ENCODE assay signal across 26 cellular contexts in genomic region chr11:14449302-14449714, GRCh38. TPM values are rescaled to one million over a fixed set of nuclear protein-coding genes. Genes with fewer than 3 reads are reported as not detected.
A peak's percentile ranks its signal among the peaks of the same experiment; 100 is the strongest.
DNase-seq lines count a peak whose midpoint lies in the region; ATAC-seq, FAIRE-seq and TF ChIP-seq lines count a peak whose summit lies in the region.
"Had no signal": no experiment of that assay in that cellular context is flagged by ENCODE, and none has a peak within 500 bp of the region (broad histone marks: within the 10 kb centered on the region; RNA-seq: fewer than 3 reads in every experiment).

No MANE protein-coding gene starts in this region.

- H3K27me3 ChIP-seq in IMR-90 (ENCODE audit: control insufficient read depth, insufficient read depth, low read length) (no peaks in the 10 kb centered on the region), brain microvascular endothelial cell (replicated peaks) (no peaks in the 10 kb centered on the region)
- H3K27me3 ChIP-seq: breast epithelium, dorsolateral prefrontal cortex, esophagus muscularis mucosa, neutrophil, sigmoid colon had no signal

- H3K9me1 ChIP-seq in IMR-90 (ENCODE audit: insufficient read depth, low read length), result peaks cover 4% of the 10 kb centered on the region

- no peak for TF ChIP-seq POLR2A in IMR-90 (IDR thresholded peaks at IDR 0.05; ENCODE audit: low read depth, low read length)

- H4K91ac ChIP-seq in IMR-90 (ENCODE audit: insufficient read depth, low read depth, low read length), result no peak overlapping the region

- no peak overlapping the region for H3K56ac ChIP-seq in IMR-90 (ENCODE audit: extremely low read depth, insufficient read depth, low read length)

- intact Hi-C loops in IMR-90 (cut with micrococcal nuclease) (no loop called here), left colon (cut with DNase I, micrococcal nuclease) (no loop called here)

- H3K79me1 ChIP-seq in IMR-90 (ENCODE audit: low read depth in 1 of 2, low read length in 2 of 2), result no peaks in the 10 kb centered on the region

- H2BK5ac ChIP-seq in IMR-90 (ENCODE audit: low read depth, low read length, poor library complexity, severe bottlenecking), result no peak overlapping the region

- dilution Hi-C loops in IMR-90 (cut with HindIII; ENCODE audit: low sequenced_read_pairs, unreplicated experiment), result no loop called here

- POLR2A ChIA-PET in IMR-90 (lab: Charles Lee; ENCODE audit: unreplicated experiment), result interaction anchor here (0.7 kb wide), 1 partner anchor 191 kb away, joined by 6 read pairs; no protein-coding TSS in a partner anchor

- no TSS peak for BruUV-seq in IMR-90 (replicated peaks; lab: Mats Ljungman, UMichigan)

- H3K36me3 ChIP-seq in IMR-90 (ENCODE audit: control insufficient read depth, insufficient read depth, low read length) (peaks cover 2% of the 10 kb centered on the region; the same call in 1 of the 2 replicates), brain microvascular endothelial cell (replicated peaks) (peaks cover 7% of the 10 kb centered on the region)
- H3K36me3 ChIP-seq: breast epithelium had no signal

- TF ChIP-seq CTCF in IMR-90 (conservative IDR thresholded peaks at IDR 0.05; ENCODE audit: low read depth, low read length) (no peak), brain microvascular endothelial cell (IDR thresholded peaks at IDR 0.05; ENCODE audit: low read depth, low read length, missing control alignments) (no peak)

- H3K18ac ChIP-seq in IMR-90 (ENCODE audit: low read depth, low read length), result no peak overlapping the region

- H2BK15ac ChIP-seq in IMR-90 (ENCODE audit: low read depth, low read length), result no peak overlapping the region

- peak overlapping the region; percentile 16; the same call in 1 of the 2 replicates for H2BK120ac ChIP-seq in IMR-90 (ENCODE audit: low read depth, low read length)

- CTCF ChIA-PET in IMR-90 (lab: Yijun Ruan, JAX), result interaction anchor here (0.6 to 1.0 kb wide), 3 partner anchors 65 to 200 kb away, joined by 3 read pairs; no protein-coding TSS in a partner anchor

- H3K4ac ChIP-seq in IMR-90 (ENCODE audit: low read depth, low read length), result no peak overlapping the region

- in situ Hi-C loops in IMR-90 (cut with MboI; ENCODE audit: low sequenced_read_pairs), result no loop called here
- in situ Hi-C loops in brain microvascular endothelial cell (cut with HindIII; ENCODE audit: low pct_ligation_motif_present, low sequenced_read_pairs), result no loop called here

- no peak overlapping the region for H2BK20ac ChIP-seq in IMR-90 (ENCODE audit: low read depth, low read length)

- 0 out of 2 replicates have a peak overlapping the region, but pooled peaks have one; percentile 13 for H3K23ac ChIP-seq in IMR-90 (ENCODE audit: low read depth, low read length)

- FAIRE-seq in frontal cortex (lab: Jason Lieb, UNC), result no peak
- FAIRE-seq: H1, urothelium cell line had no signal

- 60% methylated on average over 1 of the region's 1 CpG; no CpG with 5 or more reads in 1 of the 2 experiments for WGBS in IMR-90 (ENCODE audit: extremely low coverage in 2 of 2, insufficient read length in 1 of 2), 2 experiments

- DNase-seq in AG08395 (ENCODE audit: low spot score) (peak; percentile 18), IMR-90 (no peak), brain microvascular endothelial cell (peak; percentile 28), left colon (no peak), frontal cortex (ENCODE audit: low spot score in 2 of 2) (no peak), NCI-H2227 treated with DMSO at 0.1 percent for 48 hours (lab: John Stamatoyannopoulos, UW) (no peak)
- DNase-seq in activated CD8-positive, alpha-beta memory T cell treated with anti-CD3 and anti-CD28 coated beads for 24 hours, result no peak
- DNase-seq: activated CD4-positive, alpha-beta T cell treated with anti-CD3 and anti-CD28 coated beads, Interleukin-2, amount 50 U/mL, for 1 hour; activated naive CD4-positive, alpha-beta T cell treated with anti-CD3 and anti-CD28 coated beads, Interleukin-2, amount 50 U/mL, for 16 hours; Calu3; dorsolateral prefrontal cortex; hippocampal formation; KBM-7; kidney glomerular epithelial cell; NCI-H1092; NCI-H82; sigmoid colon; stimulated activated CD4-positive, alpha-beta T cell treated with anti-CD3 and anti-CD28 coated beads, Interleukin-2, amount 100 ng/mL, for 24 hours; SW 1271 had no signal

- H3K27ac ChIP-seq in IMR-90 (ENCODE audit: insufficient read depth, low read length), result no peak overlapping the region
- H3K27ac ChIP-seq in brain microvascular endothelial cell, result peak overlapping the region; percentile 55
- H3K27ac ChIP-seq: breast epithelium, dorsolateral prefrontal cortex, neutrophil had no signal

- H3K4me3 ChIP-seq in IMR-90 (ENCODE audit: insufficient read depth, low read depth, low read length), result no peak overlapping the region
- H3K4me3 ChIP-seq in brain microvascular endothelial cell (ENCODE audit: low read depth, low read length), result no peak overlapping the region
- H3K4me3 ChIP-seq: breast epithelium, dorsolateral prefrontal cortex, esophagus muscularis mucosa, sigmoid colon had no signal

- H2AK9ac ChIP-seq in IMR-90 (replicated peaks; ENCODE audit: low read depth, low read length, poor library complexity), result no peak overlapping the region

- peak overlapping the region; percentile 22; the same call in 1 of the 2 replicates for H3K14ac ChIP-seq in IMR-90 (replicated peaks; ENCODE audit: low read depth, low read length)

- peaks cover 3% of the 10 kb centered on the region; the same call in 1 of the 2 replicates for H3K4me1 ChIP-seq in IMR-90 (ENCODE audit: control insufficient read depth, insufficient read depth, low read length)
- H3K4me1 ChIP-seq: breast epithelium, sigmoid colon had no signal

- no peaks in the 10 kb centered on the region for H3K9me3 ChIP-seq in IMR-90 (ENCODE audit: control insufficient read depth, insufficient read depth, low read length)
- H3K9me3 ChIP-seq: breast epithelium, esophagus muscularis mucosa, neutrophil, sigmoid colon had no signal

- no peak for ATAC-seq in IMR-90 (ENCODE audit: low read depth)
- ATAC-seq in left colon, result peak; percentile 52
- ATAC-seq in GM21619 (IDR thresholded peaks at IDR 0.05; ENCODE audit: unreplicated experiment), result no peak
- ATAC-seq: Panc1 had no signal

- H2AFZ ChIP-seq in IMR-90 (replicated peaks; ENCODE audit: low read length, poor library complexity), result no peak overlapping the region

- H3K4me2 ChIP-seq in IMR-90 (ENCODE audit: low read depth, low read length), result no peak overlapping the region

- H4K20me1 ChIP-seq in IMR-90 (ENCODE audit: insufficient read depth, low read length), result no peaks in the 10 kb centered on the region

- no peak overlapping the region for H2AK5ac ChIP-seq in IMR-90 (ENCODE audit: low read depth, low read length)

- no peak for TF ChIP-seq RAD21 in IMR-90 (IDR thresholded peaks at IDR 0.05; ENCODE audit: low read length)

- H3K9ac ChIP-seq in IMR-90 (ENCODE audit: low read depth, low read length), result no peak overlapping the region

- peak overlapping the region; percentile 16; the same call in 1 of the 2 replicates for H4K5ac ChIP-seq in IMR-90 (ENCODE audit: low read depth, low read length)

- H4K8ac ChIP-seq in IMR-90 (ENCODE audit: low read depth in 2 of 2, low read length in 2 of 2), result no peak overlapping the region

TF ChIP-seq in IMR-90, 13 proteins besides CTCF, POLR2A, EP300 and RAD21:
- TF ChIP-seq SMC3 (IDR thresholded peaks at IDR 0.05; ENCODE audit: low read depth, low read length) (no peak), MAFK (IDR thresholded peaks at IDR 0.05; ENCODE audit: low read depth, low read length) (no peak), BHLHE40 (IDR thresholded peaks at IDR 0.05; ENCODE audit: low read depth, low read length) (no peak), CEBPB (IDR thresholded peaks at IDR 0.05; ENCODE audit: low read depth, low read length) (no peak), FOS (IDR thresholded peaks at IDR 0.05; ENCODE audit: low read depth, low read length) (no peak), RFX5 (IDR thresholded peaks at IDR 0.05; ENCODE audit: low read depth, low read length) (no peak)

RNA-seq across cellular contexts. Expression of gene COPB1, which starts 50.3 kb away (rescaled TPM):
- total RNA-seq in IMR-90 (2012; rRNA removed) (341 and 415 TPM in 2 replicates), left colon (10 to 100 TPM; 82.4 to 83.8 TPM), frontal cortex (170 TPM)
- polyA plus RNA-seq in IMR-90 (2012; rRNA removed), result 126 and 136 TPM in 2 replicates
- 32.5 and 32.9 TPM in 2 replicates for polyA plus RNA-seq in IMR-90 (2012; cell fraction: cytosol; rRNA removed)
- 17.1 and 140 TPM in 2 replicates for polyA plus RNA-seq in IMR-90 (2012; cell fraction: nucleus; rRNA removed; ENCODE audit: low replicate concordance)

Comparison
In these comparisons a context has a peak if more than half of its experiments do, and no peak if none do; other contexts are left out.
1. DNase-seq: peak in AG08395 (single experiment) and brain microvascular endothelial cell (single experiment); none in IMR-90 (single experiment), left colon (0 of 2), frontal cortex (0 of 2), NCI-H2227 treated with DMSO at 0.1 percent for 48 hours (single experiment) and activated CD8-positive, alpha-beta memory T cell treated with anti-CD3 and anti-CD28 coated beads for 24 hours (single experiment).